In the genomic region with DNA sequence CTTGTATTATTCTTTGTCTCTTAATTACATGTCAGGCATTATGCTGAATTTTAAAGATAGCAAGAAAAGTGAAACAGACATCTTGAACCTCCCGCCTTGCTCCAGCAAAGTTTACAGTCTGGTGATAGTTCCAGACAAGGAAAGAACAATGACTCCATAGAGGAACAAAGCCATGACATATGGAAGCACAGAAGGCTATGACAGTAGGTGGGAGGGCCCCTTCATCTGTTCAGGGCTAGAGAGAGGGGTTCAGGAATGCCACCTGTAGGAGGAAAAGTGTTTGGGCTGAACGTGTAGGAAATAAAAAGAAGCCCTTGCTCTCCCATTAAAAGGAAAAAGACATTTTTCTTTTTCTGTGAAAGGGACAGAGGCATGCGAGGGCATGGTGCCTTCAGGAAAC, we compare ENCODE assay signal across 23 cellular contexts.
"Had no signal": no experiment of that assay in that cellular context is flagged by ENCODE, and none has a peak within 500 bp of the region (broad histone marks: within the 10 kb centered on the region; RNA-seq: fewer than 3 reads in every experiment).

No MANE protein-coding gene starts in this region.

- H3K9me3 Mint-ChIP-seq: dendritic cell treated with granulocyte-macrophage colony-stimulating factor and Interleukin-4, amounts not matched to agents 40 ng/mL and 50 ng/mL, for 4 days; mesothelial cell of epicardium had no signal

- H3K4me1 ChIP-seq: colonic mucosa, esophagus muscularis mucosa, foreskin keratinocyte, gastroesophageal sphincter, heart left ventricle, left ventricle myocardium inferior, lower lobe of right lung had no signal

- H3K9me3 ChIP-seq: colonic mucosa, esophagus muscularis mucosa, gastroesophageal sphincter, heart left ventricle, left ventricle myocardium inferior, lower lobe of right lung, mucosa of descending colon had no signal

- H3K27me3 ChIP-seq: colonic mucosa, esophagus muscularis mucosa, foreskin keratinocyte, gastroesophageal sphincter, heart left ventricle, hepatocyte had no signal

- DNase-seq: colonic mucosa; cortex of kidney; effector CD8-positive, alpha-beta T cell; effector memory CD8-positive, alpha-beta T cell; foreskin keratinocyte; heart left ventricle; hypothalamus; immature natural killer cell; islet precursor cell; kidney; kidney glomerular epithelial cell; left colon; left ventricle myocardium inferior; lower lobe of right lung; mesenchymal stem cell; mucosa of descending colon; naive B cell had no signal

- H3K27ac ChIP-seq: colonic mucosa, esophagus muscularis mucosa, foreskin keratinocyte, gastroesophageal sphincter, heart left ventricle, hepatocyte, left ventricle myocardium inferior, lower lobe of right lung had no signal

- ATAC-seq: effector memory CD8-positive, alpha-beta T cell; foreskin keratinocyte; gastroesophageal sphincter; heart left ventricle; left colon; left lobe of liver; lower lobe of right lung; mucosa of descending colon had no signal

- H3K4me3 Mint-ChIP-seq: dendritic cell treated with granulocyte-macrophage colony-stimulating factor and Interleukin-4, amounts not matched to agents 40 ng/mL and 50 ng/mL, for 4 days; effector memory CD8-positive, alpha-beta T cell; immature natural killer cell; mesothelial cell of epicardium; naive B cell had no signal

- H3K27ac Mint-ChIP-seq: dendritic cell treated with granulocyte-macrophage colony-stimulating factor and Interleukin-4, amounts not matched to agents 40 ng/mL and 50 ng/mL, for 4 days; effector memory CD8-positive, alpha-beta T cell; immature natural killer cell; mesothelial cell of epicardium; naive B cell had no signal

- H3K4me1 Mint-ChIP-seq: immature natural killer cell, mesothelial cell of epicardium, naive B cell had no signal

- H3K27me3 Mint-ChIP-seq: effector memory CD8-positive, alpha-beta T cell had no signal

- H3K36me3 Mint-ChIP-seq: immature natural killer cell, mesothelial cell of epicardium, naive B cell had no signal

- H3K4me3 ChIP-seq: colonic mucosa, esophagus muscularis mucosa, gastroesophageal sphincter, heart left ventricle, hepatocyte, left ventricle myocardium inferior, lower lobe of right lung, mucosa of descending colon had no signal

- H3K36me3 ChIP-seq: colonic mucosa, esophagus muscularis mucosa, gastroesophageal sphincter, heart left ventricle, left ventricle myocardium inferior, lower lobe of right lung had no signal
